Comparison of ENCODE assay signal across 10 cellular contexts in the genomic region with DNA sequence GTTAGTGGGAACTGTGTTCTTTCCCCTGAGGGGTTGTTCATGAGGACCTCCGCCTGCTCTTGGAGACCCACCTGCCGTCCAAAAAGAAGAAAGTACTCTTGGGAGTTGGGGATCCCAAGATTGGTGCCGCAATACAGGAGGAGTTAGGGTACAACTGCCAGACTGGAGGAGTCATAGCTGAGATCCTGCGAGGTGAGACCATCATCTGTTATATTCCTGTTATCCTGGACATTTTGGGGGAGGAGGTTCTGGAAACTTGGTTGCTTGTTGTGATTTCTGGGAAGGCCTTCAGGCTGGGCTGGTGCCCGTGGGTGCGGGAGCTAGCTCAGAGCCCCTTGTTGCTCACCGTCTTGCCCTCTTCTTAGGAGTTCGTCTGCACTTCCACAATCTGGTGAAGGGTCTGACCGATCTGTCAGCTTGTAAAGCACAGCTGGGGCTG. TPM values are rescaled to one million over a fixed set of nuclear protein-coding genes. Genes with fewer than 3 reads are reported as not detected.
DNase-seq lines count a peak whose midpoint lies in the region; ATAC-seq and TF ChIP-seq lines count a peak whose summit lies in the region.
"Had no signal": no experiment of that assay in that cellular context is flagged by ENCODE, and none has a peak within 500 bp of the region (broad histone marks: within the 10 kb centered on the region; RNA-seq: fewer than 3 reads in every experiment).

No MANE protein-coding gene starts in this region.

- peak overlapping the region; percentile 89 to 95 for H3K27ac Mint-ChIP-seq in activated naive CD4-positive, alpha-beta T cell treated with anti-CD3 and anti-CD28 coated beads, Interleukin-2, amount 50 U/mL, for 72 hours

- no peak overlapping the region for H3K27ac ChIP-seq in ACC112 (ENCODE audit: low read depth, low read length)

- peaks cover 43 to 53% of the 10 kb centered on the region in 2 donors for H3K36me3 Mint-ChIP-seq in activated naive CD4-positive, alpha-beta T cell treated with anti-CD3 and anti-CD28 coated beads, Interleukin-2, amount 50 U/mL, for 72 hours

- TF ChIP-seq CTCF in kidney epithelial cell (IDR thresholded peaks at IDR 0.05; ENCODE audit: insufficient read depth, low read length, poor library complexity, severe bottlenecking), result no peak

- H3K4me3 ChIP-seq in ACC112 (ENCODE audit: low read depth, low read length), result peak overlapping the region; percentile 100
- H3K4me3 ChIP-seq in H7 (ENCODE audit: insufficient read depth, low read depth, low read length), result peak overlapping the region; percentile 99; the same call in 1 of the 2 replicates
- H3K4me3 ChIP-seq in kidney epithelial cell (ENCODE audit: low read depth, low read length), result peak overlapping the region; percentile 93

- H3K79me2 ChIP-seq in ACC112 (ENCODE audit: control insufficient read depth, insufficient read depth, low read length, unreplicated experiment), result peaks cover 57% of the 10 kb centered on the region

- H2AFZ ChIP-seq in ACC112 (ENCODE audit: low read length, unreplicated experiment), result no peak overlapping the region

- H3K27me3 ChIP-seq in ACC112 (ENCODE audit: insufficient read depth, low read length) (no peaks in the 10 kb centered on the region), H7 (ENCODE audit: control insufficient read depth, insufficient read depth, low read length) (no peaks in the 10 kb centered on the region), kidney epithelial cell (ENCODE audit: control insufficient read depth, insufficient read depth, low read length) (no peaks in the 10 kb centered on the region)
- H3K27me3 ChIP-seq: heart right ventricle had no signal

- H3K4me1 ChIP-seq in ACC112 (ENCODE audit: control insufficient read depth, insufficient read depth, low read length, unreplicated experiment), result peaks cover 17% of the 10 kb centered on the region

- H3K9me3 Mint-ChIP-seq in activated naive CD4-positive, alpha-beta T cell treated with anti-CD3 and anti-CD28 coated beads, Interleukin-2, amount 50 U/mL, for 72 hours, result no peaks in the 10 kb centered on the region

- DNase-seq in H7, result no peak
- no peak for DNase-seq in activated naive CD4-positive, alpha-beta T cell treated with anti-CD3 and anti-CD28 coated beads, Interleukin-2, amount 50 U/mL, for 72 hours (ENCODE audit: low spot score in 2 of 2)
- DNase-seq in kidney epithelial cell (ENCODE audit: low read depth), result no peak
- DNase-seq in NCI-H1417 treated with DMSO at 0.1 percent for 48 hours (lab: John Stamatoyannopoulos, UW), result no peak
- DNase-seq in stimulated activated CD4-positive, alpha-beta T cell treated with anti-CD3 and anti-CD28 coated beads, Interleukin-2, amount 100 ng/mL, for 48 hours, result no peak
- DNase-seq in kidney tubule cell (ENCODE audit: low spot score), result no peak
- DNase-seq: heart right ventricle, NCI-H146 had no signal

- no peak for ATAC-seq in activated naive CD4-positive, alpha-beta T cell treated with anti-CD3 and anti-CD28 coated beads, Interleukin-2, amount 50 U/mL, for 72 hours
- ATAC-seq in GM19452 (IDR thresholded peaks at IDR 0.05; ENCODE audit: unreplicated experiment), result no peak
- ATAC-seq: heart right ventricle had no signal

- peaks cover 40% of the 10 kb centered on the region; the same call in 1 of the 2 replicates for H3K36me3 ChIP-seq in ACC112 (ENCODE audit: insufficient read depth, low read length)
- peaks cover 55% of the 10 kb centered on the region for H3K36me3 ChIP-seq in H7 (replicated peaks; ENCODE audit: control insufficient read depth, insufficient read depth, low read length)
- H3K36me3 ChIP-seq in kidney epithelial cell (ENCODE audit: control insufficient read depth, insufficient read depth, low read length), result peaks cover 10% of the 10 kb centered on the region

RNA-seq across cellular contexts. Expression of gene NOP56, which starts 2.0 kb away (rescaled TPM):
- total RNA-seq in H7 (2014; rRNA removed; shearing (Covaris generic)), result 334 and 392 TPM in 2 replicates
- 100 to 1,000 TPM; 324 to 443 TPM for total RNA-seq in activated naive CD4-positive, alpha-beta T cell treated with anti-CD3 and anti-CD28 coated beads, Interleukin-2, amount 50 U/mL, for 72 hours
- total RNA-seq in kidney epithelial cell, result 141 and 142 TPM in 2 replicates

RNA-seq across cellular contexts. Expression of gene IDH3B, which starts 9.6 kb away (rescaled TPM):
- 174 and 183 TPM in 2 replicates for total RNA-seq in H7 (2014; rRNA removed; shearing (Covaris generic))
- total RNA-seq in activated naive CD4-positive, alpha-beta T cell treated with anti-CD3 and anti-CD28 coated beads, Interleukin-2, amount 50 U/mL, for 72 hours, result 100 to 1,000 TPM; 129 to 150 TPM
- 99.7 and 118 TPM in 2 replicates for total RNA-seq in kidney epithelial cell

RNA-seq across cellular contexts. Expression of gene EBF4, which starts 38.2 kb away (rescaled TPM):
- 1.1 and 2.6 TPM in 2 replicates for total RNA-seq in H7 (2014; rRNA removed; shearing (Covaris generic))
- 1 to 10 TPM; 4.0 to 8.3 TPM for total RNA-seq in activated naive CD4-positive, alpha-beta T cell treated with anti-CD3 and anti-CD28 coated beads, Interleukin-2, amount 50 U/mL, for 72 hours
- total RNA-seq in kidney epithelial cell, result 8.1 and 9.7 TPM in 2 replicates
